ENCODE assay signal across 8 cellular contexts in genomic region chr3:65963787-65964707, GRCh38.
DNase-seq lines count a peak whose midpoint lies in the region; ATAC-seq and TF ChIP-seq lines count a peak whose summit lies in the region.

No MANE protein-coding gene starts in this region.

- intact Hi-C loops in body of pancreas (cut with DNase I) = no loop called here

- ATAC-seq in GM21723 (IDR thresholded peaks at IDR 0.05; ENCODE audit: unreplicated experiment) (peak; percentile 99), body of pancreas (peak; percentile 36), omental fat pad (ENCODE audit: low FRiP score) (peak; percentile 93)

- no peak for TF ChIP-seq POLR2A in body of pancreas (IDR thresholded peaks at IDR 0.05)

- H3K36me3 ChIP-seq in body of pancreas (replicated peaks in 1 of 2; ENCODE audit: insufficient read depth in 1 of 2, low read depth in 2 of 2) = no peaks in the 10 kb centered on the region

- peaks cover 42% of the 10 kb centered on the region for H3K4me1 ChIP-seq in body of pancreas

- H3K27me3 ChIP-seq in body of pancreas = no peaks in the 10 kb centered on the region

- DNase-seq in GM13977 (ENCODE audit: low spot score) (peak; percentile 73), HT1080 (ENCODE audit: low read depth) (peak; percentile 95), body of pancreas (no peak), omental fat pad (ENCODE audit: low spot score) (no peak), NCI-H1105 treated with DMSO at 0.1 percent for 48 hours (lab: John Stamatoyannopoulos, UW) (no peak), NCI-H1436 (lab: John Stamatoyannopoulos, UW) (no peak), NCI-H1105 (lab: John Stamatoyannopoulos, UW) (no peak)

- no peak for TF ChIP-seq CTCF in GM13977 (IDR thresholded peaks at IDR 0.05; ENCODE audit: extremely low read depth, insufficient read depth, missing control alignments)
- no peak for TF ChIP-seq CTCF in body of pancreas (IDR thresholded peaks at IDR 0.05)
- TF ChIP-seq CTCF in omental fat pad (IDR thresholded peaks at IDR 0.05) = no peak

- in situ Hi-C loops in GM13977 (cut with MboI; ENCODE audit: low pct_unique_long_range_greater_than_20kb, low sequenced_read_pairs, unreplicated experiment) = no loop called here

- no peaks in the 10 kb centered on the region for H3K9me3 ChIP-seq in body of pancreas

- 84 to 87% methylated on average over 5 of the region's 5 CpGs for WGBS in body of pancreas, 2 donors

- H3K27ac ChIP-seq in body of pancreas = peak overlapping the region in 2 of 4 donors; percentile 51 to 54

- H3K4me3 ChIP-seq in body of pancreas = no peak overlapping the region

Comparison
In these comparisons a context has a peak if more than half of its experiments do, and no peak if none do; other contexts are left out.
1. DNase-seq: peak in GM13977 (single experiment) and HT1080 (single experiment); none in body of pancreas (0 of 4), omental fat pad (single experiment), NCI-H1105 treated with DMSO at 0.1 percent for 48 hours (single experiment), NCI-H1436 (single experiment) and NCI-H1105 (single experiment).
2. ATAC-seq: peak in every context shown above with its lines; median percentile 99 in GM21723; 93 in omental fat pad; 36 in body of pancreas.